8 cellular contexts compared by ENCODE assay signal in genomic region chr15:61227269-61228024, GRCh38. TPM values are rescaled to one million over a fixed set of nuclear protein-coding genes. Genes with fewer than 3 reads are reported as not detected.
DNase-seq lines count a peak whose midpoint lies in the region; ATAC-seq and TF ChIP-seq lines count a peak whose summit lies in the region.

No MANE protein-coding gene starts in this region.

- peak; percentile 35 for ATAC-seq in left ventricle myocardium superior
- ATAC-seq in psoas muscle, result peak; percentile 32 to 77 (median 75)
- ATAC-seq in GM18870 (IDR thresholded peaks at IDR 0.05; ENCODE audit: unreplicated experiment), result no peak
- no peak for ATAC-seq in GM18861 (IDR thresholded peaks at IDR 0.05; ENCODE audit: unreplicated experiment)

- 0 to 1% (median 1%) methylated on average over 35 to 40 of the region's 40 CpGs for WGBS in psoas muscle, 3 donors

- peak; percentile 43 for DNase-seq in BE2C
- peak; percentile 17 for DNase-seq in HFF-Myc (ENCODE audit: extremely low read depth, low read depth)
- no peak for DNase-seq in activated naive CD8-positive, alpha-beta T cell treated with anti-CD3 and anti-CD28 coated beads for 36 hours
- DNase-seq in left ventricle myocardium superior, result peak; percentile 31
- peak; percentile 24 to 57 for DNase-seq in psoas muscle
- DNase-seq in NCI-H1930 (lab: John Stamatoyannopoulos, UW), result no peak

- intact Hi-C loops in left ventricle myocardium superior (cut with micrococcal nuclease), result no loop called here
- intact Hi-C loops in psoas muscle (cut with DNase I), result loop anchor here in 1 of 2 donors (5.0 kb wide), 1 partner anchor 40 kb away; no protein-coding TSS in a partner anchor

- no peaks in the 10 kb centered on the region for H3K36me3 Mint-ChIP-seq in activated naive CD8-positive, alpha-beta T cell treated with anti-CD3 and anti-CD28 coated beads for 36 hours

- no peak for TF ChIP-seq CTCF in BE2C (IDR thresholded peaks at IDR 0.05; ENCODE audit: low read depth, low read length)
- no peak for TF ChIP-seq CTCF in HFF-Myc (IDR thresholded peaks at IDR 0.05; ENCODE audit: low read depth, low read length, missing control alignments)
- no peak for TF ChIP-seq CTCF in psoas muscle (IDR thresholded peaks at IDR 0.05)

- H3K4me1 ChIP-seq in BE2C, result peaks cover 2% of the 10 kb centered on the region; the same call in 1 of the 2 replicates
- H3K4me1 ChIP-seq in psoas muscle, result peaks cover 30% of the 10 kb centered on the region

- H3K9me3 ChIP-seq in BE2C (no peaks in the 10 kb centered on the region), psoas muscle (no peaks in the 10 kb centered on the region)

- no peak overlapping the region for H3K27ac Mint-ChIP-seq in activated naive CD8-positive, alpha-beta T cell treated with anti-CD3 and anti-CD28 coated beads for 36 hours

- H3K4me3 ChIP-seq in BE2C (ENCODE audit: low read depth, low read length), result peak overlapping the region; percentile 86
- H3K4me3 ChIP-seq in HFF-Myc (replicated peaks; ENCODE audit: low read depth, low read length), result peak overlapping the region; percentile 59
- peak overlapping the region; percentile 75 for H3K4me3 ChIP-seq in psoas muscle

- peak overlapping the region; percentile 87 for H3K27ac ChIP-seq in psoas muscle

- H3K36me3 ChIP-seq in BE2C (no peaks in the 10 kb centered on the region), psoas muscle (ENCODE audit: insufficient read depth in 1 of 2, low read depth in 1 of 2) (no peaks in the 10 kb centered on the region)

- no peaks in the 10 kb centered on the region for H3K27me3 ChIP-seq in BE2C
- no peaks in the 10 kb centered on the region for H3K27me3 ChIP-seq in psoas muscle (ENCODE audit: insufficient read depth in 3 of 3, low read length in 2 of 3)

- H3K9me3 Mint-ChIP-seq in activated naive CD8-positive, alpha-beta T cell treated with anti-CD3 and anti-CD28 coated beads for 36 hours, result no peaks in the 10 kb centered on the region

- peak overlapping the region; percentile 18 for H3K4me3 Mint-ChIP-seq in activated naive CD8-positive, alpha-beta T cell treated with anti-CD3 and anti-CD28 coated beads for 36 hours

- H3K27me3 Mint-ChIP-seq in activated naive CD8-positive, alpha-beta T cell treated with anti-CD3 and anti-CD28 coated beads for 36 hours, result peaks cover 88% of the 10 kb centered on the region

- H3K4me1 Mint-ChIP-seq in activated naive CD8-positive, alpha-beta T cell treated with anti-CD3 and anti-CD28 coated beads for 36 hours, result peaks cover 3% of the 10 kb centered on the region

RNA-seq across cellular contexts. Expression of gene RORA, which starts 1.7 kb away (rescaled TPM):
- polyA plus RNA-seq in BE2C (2012; ENCODE audit: insufficient read depth, insufficient read length, low read depth), result 3.0 TPM
- total RNA-seq in activated naive CD8-positive, alpha-beta T cell treated with anti-CD3 and anti-CD28 coated beads for 36 hours, result 10 to 100 TPM; 12.2 to 12.7 TPM
- 18.7 TPM for total RNA-seq in left ventricle myocardium superior
- 100 to 1,000 TPM in 2 of 4 donors, 10 to 100 TPM in 2; 65.0 to 163 (median 96.1) TPM for total RNA-seq in psoas muscle
- polyA plus RNA-seq in psoas muscle, result 10 to 100 TPM; 12.5 to 57.0 (median 25.3) TPM

Comparison
In these comparisons a context has a peak if more than half of its experiments do, and no peak if none do; other contexts are left out.
1. DNase-seq: peak in BE2C (single experiment), HFF-Myc (single experiment), left ventricle myocardium superior (single experiment) and psoas muscle (2 of 2); none in activated naive CD8-positive, alpha-beta T cell treated with anti-CD3 and anti-CD28 coated beads for 36 hours (single experiment) and NCI-H1930 (0 of 2).
2. ATAC-seq: peak in left ventricle myocardium superior (single experiment) and psoas muscle (4 of 4); none in GM18870 (single experiment) and GM18861 (single experiment).
3. Peak in every context shown above with its lines, with median percentiles within 50 percentile points of each other: H3K4me3 ChIP-seq.